Comparison of ENCODE assay signal across 9 cellular contexts in genomic region chr22:29073618-29074275, GRCh38. TPM values are rescaled to one million over a fixed set of nuclear protein-coding genes. Genes with fewer than 3 reads are reported as not detected.
DNase-seq lines count a peak whose midpoint lies in the region; ATAC-seq and TF ChIP-seq lines count a peak whose summit lies in the region.
"Had no signal": no experiment of that assay in that cellular context is flagged by ENCODE, and none has a peak within 500 bp of the region (broad histone marks: within the 10 kb centered on the region; RNA-seq: fewer than 3 reads in every experiment).

No MANE protein-coding gene starts in this region.

- no CpG with 5 or more reads among the region's 53 CpGs for WGBS in H9 (ENCODE audit: extremely low coverage, insufficient read length, low lambda C conversion rate)

- no peak overlapping the region for H2AFZ ChIP-seq in H9 (ENCODE audit: low read length)

- no peaks in the 10 kb centered on the region for H3K9me3 ChIP-seq in H9 (ENCODE audit: control insufficient read depth, low read depth, low read length)

- no peaks in the 10 kb centered on the region for H4K20me1 ChIP-seq in H9 (ENCODE audit: control insufficient read depth, insufficient read depth, insufficient read length)

- H3K27ac Mint-ChIP-seq in H9: no peak overlapping the region
- no peak overlapping the region for H3K27ac Mint-ChIP-seq in activated CD4-positive, alpha-beta T cell treated with anti-CD3 and anti-CD28 coated beads, Interleukin-2, amount 10 ng/mL, durations not matched to agents 24 days and 14 days
- no peak overlapping the region for H3K27ac Mint-ChIP-seq in naive thymus-derived CD8-positive, alpha-beta T cell

- no peak overlapping the region for H3K18ac ChIP-seq in H9 (ENCODE audit: insufficient read length, low read depth, low read length)

- H3K56ac ChIP-seq in H9 (ENCODE audit: insufficient read length, low read depth, low read length): no peak overlapping the region

- H2BK20ac ChIP-seq in H9 (ENCODE audit: low read depth, low read length, poor library complexity, severe bottlenecking): no peak overlapping the region

- H3K14ac ChIP-seq in H9 (ENCODE audit: insufficient read depth, low read length): no peak overlapping the region

- peak overlapping the region; percentile 65 to 80 for H3K4me3 Mint-ChIP-seq in H9
- H3K4me3 Mint-ChIP-seq in activated CD4-positive, alpha-beta T cell treated with anti-CD3 and anti-CD28 coated beads, Interleukin-2, amount 10 ng/mL, durations not matched to agents 24 days and 14 days: peak overlapping the region; percentile 76
- peak overlapping the region; percentile 39 to 84 (median 68) for H3K4me3 Mint-ChIP-seq in naive thymus-derived CD8-positive, alpha-beta T cell

- H3K23me2 ChIP-seq in H9 (ENCODE audit: insufficient read length, low read depth, low read length, poor library complexity, severe bottlenecking): peaks cover 19% of the 10 kb centered on the region

- H3K27me3 ChIP-seq in H9 (ENCODE audit: insufficient read depth, low read length): peaks cover 18% of the 10 kb centered on the region; the same call in 1 of the 2 replicates

- H3K27ac ChIP-seq in H9 (ENCODE audit: insufficient read length, low read depth, low read length): no peak overlapping the region

- H3K36me3 Mint-ChIP-seq in H9 (ENCODE audit: insufficient read depth in 1 of 3, low read depth in 3 of 3): no peaks in the 10 kb centered on the region
- no peaks in the 10 kb centered on the region for H3K36me3 Mint-ChIP-seq in activated CD4-positive, alpha-beta T cell treated with anti-CD3 and anti-CD28 coated beads, Interleukin-2, amount 10 ng/mL, durations not matched to agents 24 days and 14 days (ENCODE audit: low read depth)
- H3K36me3 Mint-ChIP-seq in naive thymus-derived CD8-positive, alpha-beta T cell: no peaks in the 10 kb centered on the region

- no peak overlapping the region for H2BK120ac ChIP-seq in H9 (ENCODE audit: low read depth, low read length, poor library complexity, severe bottlenecking)

- POLR2A ChIA-PET in naive thymus-derived CD8-positive, alpha-beta T cell (lab: Charles Lee): no interaction called here

- no peak overlapping the region for H3K23ac ChIP-seq in H9 (ENCODE audit: insufficient read length, low read depth, low read length)

- H3K9ac ChIP-seq in H9 (ENCODE audit: extremely low read depth, insufficient read length, low read length): no peak overlapping the region

- peak; percentile 70 for DNase-seq in H9
- DNase-seq in activated CD4-positive, alpha-beta T cell treated with anti-CD3 and anti-CD28 coated beads, Interleukin-2, amount 10 ng/mL, durations not matched to agents 24 days and 14 days: peak; percentile 67
- DNase-seq in naive thymus-derived CD8-positive, alpha-beta T cell: peak in 5 of 10 donors; percentile 6 to 19 (median 16)
- DNase-seq in NCI-H2081 (lab: John Stamatoyannopoulos, UW): no peak
- DNase-seq in 8988T: no peak

- no peak overlapping the region for H2BK5ac ChIP-seq in H9 (ENCODE audit: insufficient read length, low read length)

- peak; percentile 45 for ATAC-seq in esophagus mucosa
- peak in 1 of 2 donors; percentile 14 for ATAC-seq in naive thymus-derived CD8-positive, alpha-beta T cell
- no peak for ATAC-seq in GM19328 (IDR thresholded peaks at IDR 0.05; ENCODE audit: unreplicated experiment)
- no peak for ATAC-seq in HG02610 (IDR thresholded peaks at IDR 0.05; ENCODE audit: unreplicated experiment)

- no peaks in the 10 kb centered on the region for H3K79me1 ChIP-seq in H9 (ENCODE audit: insufficient read depth, low read depth, low read length, poor library complexity, severe bottlenecking)

- peaks cover 21 to 25% of the 10 kb centered on the region in 2 experiments for H3K4me1 Mint-ChIP-seq in H9
- peaks cover 18% of the 10 kb centered on the region for H3K4me1 Mint-ChIP-seq in activated CD4-positive, alpha-beta T cell treated with anti-CD3 and anti-CD28 coated beads, Interleukin-2, amount 10 ng/mL, durations not matched to agents 24 days and 14 days
- H3K4me1 Mint-ChIP-seq in naive thymus-derived CD8-positive, alpha-beta T cell: peaks cover 12 to 29% (median 21%) of the 10 kb centered on the region in 4 donors

- no peak overlapping the region for H2BK12ac ChIP-seq in H9 (ENCODE audit: insufficient read length, low read depth, low read length)

- H3K4me1 ChIP-seq in H9 (ENCODE audit: insufficient read depth, low read length): peaks cover 3% of the 10 kb centered on the region; the same call in 1 of the 2 replicates

- H4K91ac ChIP-seq in H9 (ENCODE audit: insufficient read length, low read depth, low read length): no peak overlapping the region

- H3K9me3 Mint-ChIP-seq in H9: no peaks in the 10 kb centered on the region; a peak in 1 of 5 replicates
- no peaks in the 10 kb centered on the region for H3K9me3 Mint-ChIP-seq in activated CD4-positive, alpha-beta T cell treated with anti-CD3 and anti-CD28 coated beads, Interleukin-2, amount 10 ng/mL, durations not matched to agents 24 days and 14 days
- H3K9me3 Mint-ChIP-seq in naive thymus-derived CD8-positive, alpha-beta T cell: peaks cover 0 to 2% (median 0%) of the 10 kb centered on the region in 9 donors

- TF ChIP-seq CTCF in H9 (conservative IDR thresholded peaks at IDR 0.05): no peak

- no peak overlapping the region for H3T11ph ChIP-seq in H9 (ENCODE audit: low read length)

- no peak overlapping the region for H2AK5ac ChIP-seq in H9 (ENCODE audit: insufficient read length, low read length)

- H3K4me2 ChIP-seq in H9 (ENCODE audit: insufficient read depth, insufficient read length, low read length): peak overlapping the region; percentile 54

- intact Hi-C loops in activated CD4-positive, alpha-beta T cell treated with anti-CD3 and anti-CD28 coated beads, Interleukin-2, amount 10 ng/mL, durations not matched to agents 24 days and 14 days (cut with micrococcal nuclease): no loop called here

- H4K5ac ChIP-seq in H9 (ENCODE audit: insufficient read length, low read depth, low read length): no peak overlapping the region

- H4K8ac ChIP-seq in H9 (replicated peaks; ENCODE audit: insufficient read length, low read depth, low read length): no peak overlapping the region

- H3K79me2 ChIP-seq in H9 (ENCODE audit: insufficient read depth, low read length): no peaks in the 10 kb centered on the region

- no peak overlapping the region for H2BK15ac ChIP-seq in H9 (ENCODE audit: low read depth, low read length)

- peaks cover 66% of the 10 kb centered on the region for H3K27me3 Mint-ChIP-seq in H9 (ENCODE audit: low read depth)
- H3K27me3 Mint-ChIP-seq in activated CD4-positive, alpha-beta T cell treated with anti-CD3 and anti-CD28 coated beads, Interleukin-2, amount 10 ng/mL, durations not matched to agents 24 days and 14 days: peaks cover 75% of the 10 kb centered on the region
- H3K27me3 Mint-ChIP-seq in naive thymus-derived CD8-positive, alpha-beta T cell: peaks cover 30 to 58% (median 57%) of the 10 kb centered on the region in 5 donors

- no peak overlapping the region for H3K4ac ChIP-seq in H9 (ENCODE audit: low read depth, low read length)

RNA-seq across cellular contexts. Expression of gene KREMEN1, which starts 0.9 kb away (rescaled TPM):
- 2.4 and 2.6 TPM in 2 replicates for total RNA-seq in H9 (2021)
- not detected in 2 replicates for total RNA-seq in activated CD4-positive, alpha-beta T cell treated with anti-CD3 and anti-CD28 coated beads, Interleukin-2, amount 10 ng/mL, durations not matched to agents 24 days and 14 days
- total RNA-seq in esophagus mucosa: 72.9 TPM
- total RNA-seq in naive thymus-derived CD8-positive, alpha-beta T cell: not detected
- polyA plus RNA-seq in naive thymus-derived CD8-positive, alpha-beta T cell: not detected
- total RNA-seq: T-helper 1 cell treated with Interleukin-12 subunit alpha and Interleukin-12 subunit beta and Interleukin-4 antibody, amounts not matched to agents 30 ng/mL and 1 ng/mL, for 36 hours had no signal

RNA-seq across cellular contexts. Expression of gene C22orf31, which starts 12.1 kb away (rescaled TPM):
- not detected in 2 replicates for total RNA-seq in H9 (2021)
- total RNA-seq in activated CD4-positive, alpha-beta T cell treated with anti-CD3 and anti-CD28 coated beads, Interleukin-2, amount 10 ng/mL, durations not matched to agents 24 days and 14 days: not detected in 2 replicates
- not detected for total RNA-seq in esophagus mucosa
- not detected for total RNA-seq in naive thymus-derived CD8-positive, alpha-beta T cell
- polyA plus RNA-seq in naive thymus-derived CD8-positive, alpha-beta T cell: not detected
- total RNA-seq: T-helper 1 cell treated with Interleukin-12 subunit alpha and Interleukin-12 subunit beta and Interleukin-4 antibody, amounts not matched to agents 30 ng/mL and 1 ng/mL, for 36 hours had no signal

Comparison
In these comparisons a context has a peak if more than half of its experiments do, and no peak if none do; other contexts are left out.
1. DNase-seq: peak in H9 (single experiment) and activated CD4-positive, alpha-beta T cell treated with anti-CD3 and anti-CD28 coated beads, Interleukin-2, amount 10 ng/mL, durations not matched to agents 24 days and 14 days (single experiment); none in NCI-H2081 (0 of 2) and 8988T (single experiment).
2. RNA of gene KREMEN1, which starts 0.9 kb away (total RNA-seq): 72.9 TPM in esophagus mucosa (single experiment); 2.4 to 2.6 TPM in H9, not detected in activated CD4-positive, alpha-beta T cell treated with anti-CD3 and anti-CD28 coated beads, Interleukin-2, amount 10 ng/mL, durations not matched to agents 24 days and 14 days and not detected in naive thymus-derived CD8-positive, alpha-beta T cell; every median in the first group is over 10 times any median in the second.
3. Peak in every context shown above with its lines, with median percentiles within 50 percentile points of each other: H3K4me3 Mint-ChIP-seq.